Comparison of ENCODE assay signal across 3 cellular contexts in the genomic region with DNA sequence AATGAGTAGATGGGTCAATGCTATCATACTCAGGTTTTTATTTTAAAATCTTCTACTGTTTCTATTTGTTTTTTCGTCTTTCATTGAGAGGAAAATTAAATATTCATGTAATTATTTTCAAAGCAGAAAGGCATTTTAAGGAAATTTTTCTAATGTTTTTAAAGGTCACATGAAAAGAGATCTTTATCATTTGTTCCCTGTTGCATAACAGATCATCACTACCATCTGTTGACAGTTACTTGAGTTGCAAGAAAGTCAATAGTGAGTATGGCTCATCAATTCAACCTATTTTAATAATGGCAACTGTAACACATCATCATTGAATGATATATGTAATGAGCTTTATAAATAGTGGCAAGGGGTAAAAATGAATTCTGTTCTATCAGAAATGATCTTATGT.
TF ChIP-seq lines count a peak whose summit lies in the region.

No MANE protein-coding gene starts in this region.

TF ChIP-seq in SK-N-SH, 30 proteins besides CTCF, POLR2A, EP300 and RAD21:
- TF ChIP-seq, protein P1, sequence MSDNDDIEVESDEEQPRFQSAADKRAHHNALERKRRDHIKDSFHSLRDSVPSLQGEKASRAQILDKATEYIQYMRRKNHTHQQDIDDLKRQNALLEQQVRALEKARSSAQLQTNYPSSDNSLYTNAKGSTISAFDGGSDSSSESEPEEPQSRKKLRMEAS (IDR thresholded peaks at IDR 0.05; ENCODE audit: low read depth) = no peak

TF ChIP-seq in SK-N-SH treated with all-trans-retinoic acid at 6 μM for 48 hours, 23 proteins besides CTCF, POLR2A, EP300 and RAD21 (continued from another document):
- TF ChIP-seq OSR1 (CRISPR knock-in tag; IDR thresholded peaks at IDR 0.05) = no peak
- TF ChIP-seq TOX (CRISPR knock-in tag; IDR thresholded peaks at IDR 0.05; ENCODE audit: borderline replicate concordance) = no peak
- TF ChIP-seq ZFP3 (CRISPR knock-in tag; IDR thresholded peaks at IDR 0.05) = no peak
- TF ChIP-seq, protein P2, sequence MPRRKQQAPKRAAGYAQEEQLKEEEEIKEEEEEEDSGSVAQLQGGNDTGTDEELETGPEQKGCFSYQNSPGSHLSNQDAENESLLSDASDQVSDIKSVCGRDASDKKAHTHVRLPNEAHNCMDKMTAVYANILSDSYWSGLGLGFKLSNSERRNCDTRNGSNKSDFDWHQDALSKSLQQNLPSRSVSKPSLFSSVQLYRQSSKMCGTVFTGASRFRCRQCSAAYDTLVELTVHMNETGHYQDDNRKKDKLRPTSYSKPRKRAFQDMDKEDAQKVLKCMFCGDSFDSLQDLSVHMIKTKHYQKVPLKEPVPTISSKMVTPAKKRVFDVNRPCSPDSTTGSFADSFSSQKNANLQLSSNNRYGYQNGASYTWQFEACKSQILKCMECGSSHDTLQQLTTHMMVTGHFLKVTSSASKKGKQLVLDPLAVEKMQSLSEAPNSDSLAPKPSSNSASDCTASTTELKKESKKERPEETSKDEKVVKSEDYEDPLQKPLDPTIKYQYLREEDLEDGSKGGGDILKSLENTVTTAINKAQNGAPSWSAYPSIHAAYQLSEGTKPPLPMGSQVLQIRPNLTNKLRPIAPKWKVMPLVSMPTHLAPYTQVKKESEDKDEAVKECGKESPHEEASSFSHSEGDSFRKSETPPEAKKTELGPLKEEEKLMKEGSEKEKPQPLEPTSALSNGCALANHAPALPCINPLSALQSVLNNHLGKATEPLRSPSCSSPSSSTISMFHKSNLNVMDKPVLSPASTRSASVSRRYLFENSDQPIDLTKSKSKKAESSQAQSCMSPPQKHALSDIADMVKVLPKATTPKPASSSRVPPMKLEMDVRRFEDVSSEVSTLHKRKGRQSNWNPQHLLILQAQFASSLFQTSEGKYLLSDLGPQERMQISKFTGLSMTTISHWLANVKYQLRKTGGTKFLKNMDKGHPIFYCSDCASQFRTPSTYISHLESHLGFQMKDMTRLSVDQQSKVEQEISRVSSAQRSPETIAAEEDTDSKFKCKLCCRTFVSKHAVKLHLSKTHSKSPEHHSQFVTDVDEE (CRISPR knock-in tag; IDR thresholded peaks at IDR 0.05) = no peak
- no peak for TF ChIP-seq ZNF8 (CRISPR knock-in tag; IDR thresholded peaks at IDR 0.05)
TF ChIP-seq in SK-N-SH treated with all-trans-retinoic acid at 6 μM for 48 hours: peak in this region for 0.

TF ChIP-seq in neural cell, 6 proteins besides CTCF, POLR2A, EP300 and RAD21:
- TF ChIP-seq, protein P3, sequence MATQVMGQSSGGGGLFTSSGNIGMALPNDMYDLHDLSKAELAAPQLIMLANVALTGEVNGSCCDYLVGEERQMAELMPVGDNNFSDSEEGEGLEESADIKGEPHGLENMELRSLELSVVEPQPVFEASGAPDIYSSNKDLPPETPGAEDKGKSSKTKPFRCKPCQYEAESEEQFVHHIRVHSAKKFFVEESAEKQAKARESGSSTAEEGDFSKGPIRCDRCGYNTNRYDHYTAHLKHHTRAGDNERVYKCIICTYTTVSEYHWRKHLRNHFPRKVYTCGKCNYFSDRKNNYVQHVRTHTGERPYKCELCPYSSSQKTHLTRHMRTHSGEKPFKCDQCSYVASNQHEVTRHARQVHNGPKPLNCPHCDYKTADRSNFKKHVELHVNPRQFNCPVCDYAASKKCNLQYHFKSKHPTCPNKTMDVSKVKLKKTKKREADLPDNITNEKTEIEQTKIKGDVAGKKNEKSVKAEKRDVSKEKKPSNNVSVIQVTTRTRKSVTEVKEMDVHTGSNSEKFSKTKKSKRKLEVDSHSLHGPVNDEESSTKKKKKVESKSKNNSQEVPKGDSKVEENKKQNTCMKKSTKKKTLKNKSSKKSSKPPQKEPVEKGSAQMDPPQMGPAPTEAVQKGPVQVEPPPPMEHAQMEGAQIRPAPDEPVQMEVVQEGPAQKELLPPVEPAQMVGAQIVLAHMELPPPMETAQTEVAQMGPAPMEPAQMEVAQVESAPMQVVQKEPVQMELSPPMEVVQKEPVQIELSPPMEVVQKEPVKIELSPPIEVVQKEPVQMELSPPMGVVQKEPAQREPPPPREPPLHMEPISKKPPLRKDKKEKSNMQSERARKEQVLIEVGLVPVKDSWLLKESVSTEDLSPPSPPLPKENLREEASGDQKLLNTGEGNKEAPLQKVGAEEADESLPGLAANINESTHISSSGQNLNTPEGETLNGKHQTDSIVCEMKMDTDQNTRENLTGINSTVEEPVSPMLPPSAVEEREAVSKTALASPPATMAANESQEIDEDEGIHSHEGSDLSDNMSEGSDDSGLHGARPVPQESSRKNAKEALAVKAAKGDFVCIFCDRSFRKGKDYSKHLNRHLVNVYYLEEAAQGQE (IDR thresholded peaks at IDR 0.05; ENCODE audit: borderline replicate concordance) = no peak
- TF ChIP-seq TAF1 (IDR thresholded peaks at IDR 0.05; ENCODE audit: low read depth) (no peak), MXI1 (conservative IDR thresholded peaks at IDR 0.05; ENCODE audit: poor library complexity, severe bottlenecking) (no peak), POLR2AphosphoS5 (IDR thresholded peaks at IDR 0.05) (no peak), SMC3 (conservative IDR thresholded peaks at IDR 0.05; ENCODE audit: poor library complexity) (no peak), EZH2 (IDR thresholded peaks at IDR 0.05; ENCODE audit: borderline replicate concordance, insufficient read depth, low read length, poor library complexity, severe bottlenecking) (no peak)
